ENCODE assay signal across 8 cellular contexts in the genomic region with DNA sequence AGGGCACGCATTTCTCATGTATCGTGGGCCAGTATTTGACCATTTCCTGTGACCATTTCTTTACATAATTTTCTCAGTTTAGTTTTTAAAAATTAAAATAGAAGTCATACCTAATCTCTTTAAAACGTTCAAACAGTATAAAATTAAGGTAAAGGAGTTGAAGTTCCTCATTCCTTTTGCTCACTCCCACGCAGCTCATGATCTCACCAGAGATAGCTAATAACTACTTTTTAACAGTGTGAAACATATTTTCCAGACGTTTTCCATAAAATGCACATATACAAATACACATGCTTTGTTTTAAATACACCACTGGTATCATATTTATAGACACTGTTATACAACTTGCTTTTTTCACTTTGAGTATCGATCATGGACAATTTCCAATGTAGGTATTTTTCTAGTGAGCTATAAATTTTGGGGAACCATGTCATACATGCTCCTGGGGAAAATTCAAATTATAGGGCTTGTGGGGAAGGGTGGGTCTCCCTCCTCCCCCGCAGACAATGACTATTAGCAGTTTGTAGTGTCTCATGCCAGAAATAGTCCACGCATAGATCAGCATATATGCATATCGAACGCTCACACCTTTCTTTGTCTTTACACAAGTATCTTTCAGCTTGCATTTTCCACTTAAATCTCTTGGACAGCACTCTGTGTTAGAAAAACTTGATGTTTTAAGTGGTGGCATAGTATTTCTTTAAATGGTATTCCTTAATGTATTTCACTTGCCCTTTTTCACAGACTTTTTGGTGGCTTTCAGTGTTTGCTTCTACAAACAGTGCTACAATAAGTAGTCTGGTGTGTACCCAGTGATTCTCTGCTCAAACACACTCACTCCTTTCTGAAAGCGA.
DNase-seq lines count a peak whose midpoint lies in the region; ATAC-seq, FAIRE-seq and TF ChIP-seq lines count a peak whose summit lies in the region.

No MANE protein-coding gene starts in this region.

- SMC1A ChIA-PET in GM12878 (lab: Charles Lee; ENCODE audit: uncharacterized antibody, unreplicated experiment): interaction anchor here (0.6 to 14.8 kb wide), 34 partner anchors 8 to 201 kb away, joined by 3 to 290 read pairs (median 4); no protein-coding TSS in a partner anchor

- H3K4me3 ChIP-seq in GM12878: peak overlapping the region; percentile 64; the same call in 1 of the 2 replicates
- peak overlapping the region; percentile 45 for H3K4me3 ChIP-seq in osteoblast (ENCODE audit: insufficient read depth, low read length)

- no peaks in the 10 kb centered on the region for H3K9me3 Mint-ChIP-seq in IgD-negative memory B cell

- no TSS peak for BruUV-seq in GM12878 (replicated peaks; lab: Mats Ljungman, UMichigan)

- H3K79me2 ChIP-seq in GM12878 (ENCODE audit: control insufficient read depth, insufficient read depth, low read length): no peaks in the 10 kb centered on the region; the same call in 1 of the 2 replicates
- H3K79me2 ChIP-seq in osteoblast (ENCODE audit: insufficient read depth, low read length): no peaks in the 10 kb centered on the region

- H3K36me3 Mint-ChIP-seq in IgD-negative memory B cell: no peaks in the 10 kb centered on the region

- H3K4me2 ChIP-seq in GM12878 (ENCODE audit: control insufficient read depth, insufficient read depth) (peak overlapping the region; percentile 85), osteoblast (ENCODE audit: insufficient read depth, low read length) (peak overlapping the region; percentile 72)

- no peak for TF ChIP-seq POLR2A in GM12878 (IDR thresholded peaks at IDR 0.05; ENCODE audit: low read depth, low read length)

- peaks cover 49 to 63% (median 61%) of the 10 kb centered on the region in 3 donors for H3K4me1 Mint-ChIP-seq in IgD-negative memory B cell

- no peak for TF ChIP-seq RAD21 in GM12878 (IDR thresholded peaks at IDR 0.05; ENCODE audit: insufficient read depth, low read depth, low read length)

- H2AFZ ChIP-seq in GM12878 (ENCODE audit: control insufficient read depth, low read depth, low read length): peak overlapping the region; percentile 79
- H2AFZ ChIP-seq in osteoblast (ENCODE audit: low read length): peak overlapping the region; percentile 85

- H3K27ac Mint-ChIP-seq in IgD-negative memory B cell: peak overlapping the region; percentile 81 to 96 (median 89)

- ATAC-seq in GM12878: peak; percentile 34
- no peak for ATAC-seq in HG02759 (IDR thresholded peaks at IDR 0.05; ENCODE audit: unreplicated experiment)
- ATAC-seq in HG02852 (IDR thresholded peaks at IDR 0.05; ENCODE audit: unreplicated experiment): no peak

- peak overlapping the region; percentile 86 for H3K27ac ChIP-seq in GM12878 (ENCODE audit: control insufficient read depth, insufficient read depth)
- H3K27ac ChIP-seq in osteoblast (ENCODE audit: low read depth, low read length): peak overlapping the region; percentile 84

- H3K36me3 ChIP-seq in GM12878 (ENCODE audit: control insufficient read depth in 2 of 2, insufficient read depth in 2 of 2, low read length in 1 of 2): no peaks in the 10 kb centered on the region
- no peaks in the 10 kb centered on the region for H3K36me3 ChIP-seq in osteoblast (ENCODE audit: insufficient read depth, low read length)

- 2% methylated on average over 11 of the region's 11 CpGs for WGBS in GM12878 (ENCODE audit: insufficient coverage, insufficient replicate concordance, low lambda C conversion rate, missing lambda C conversion rate)

- CTCF ChIA-PET in GM12878 (lab: Yijun Ruan, JAX): interaction anchor here (0.6 to 7.4 kb wide), 13 partner anchors 10 to 247 kb away, joined by 3 to 47 read pairs (median 5); no protein-coding TSS in a partner anchor

- DNase-seq in GM12878 (ENCODE audit: low read depth, low spot score): no peak
- no peak for DNase-seq in osteoblast (ENCODE audit: insufficient read length, low spot score, missing footprints)
- DNase-seq in frontal cortex (ENCODE audit: low spot score in 2 of 2): no peak
- no peak for DNase-seq in activated CD4-positive, CD25-positive, alpha-beta regulatory T cell treated with anti-CD3 and anti-CD28 coated beads, Interleukin-2, amount 50 U/mL, for 72 hours

- no peak for TF ChIP-seq EP300 in GM12878 (IDR thresholded peaks at IDR 0.05; ENCODE audit: borderline replicate concordance in 1 of 2, control insufficient read depth in 1 of 2, low read depth in 2 of 2, low read length in 2 of 2)

- RAD21 ChIA-PET in GM12878 (lab: Charles Lee; ENCODE audit: unreplicated experiment): interaction anchor here (0.8 to 3.5 kb wide), 24 partner anchors 9 to 193 kb away, joined by 3 to 37 read pairs (median 4); a partner anchor contains a TSS

- peak overlapping the region; percentile 70 for H3K9ac ChIP-seq in GM12878 (ENCODE audit: control insufficient read depth, insufficient read depth, low read length)

- intact Hi-C loops in GM12878 (cut with micrococcal nuclease; ENCODE audit: unreplicated experiment): loop anchor here (5.0 kb wide), 3 partner anchors 82 to 157 kb away; no protein-coding TSS in a partner anchor

- peak overlapping the region; percentile 78 to 94 (median 83) for H3K4me3 Mint-ChIP-seq in IgD-negative memory B cell

- H3K27me3 ChIP-seq in GM12878 (replicated peaks in 1 of 2; ENCODE audit: control insufficient read depth in 2 of 2, insufficient read depth in 2 of 2, low read length in 1 of 2) (no peaks in the 10 kb centered on the region), osteoblast (ENCODE audit: insufficient read depth, low read length) (no peaks in the 10 kb centered on the region)

- H3K27me3 Mint-ChIP-seq in IgD-negative memory B cell: peaks cover 1% of the 10 kb centered on the region

- in situ Hi-C loops in GM12878 (cut with MboI): loop anchor here (25.0 kb wide), 1 partner anchor 1552 kb away; a partner anchor contains a TSS

- H3K9me3 ChIP-seq in GM12878 (replicated peaks; ENCODE audit: control insufficient read depth, insufficient read depth, low read length) (no peaks in the 10 kb centered on the region; the same call in 2 of the 3 replicates), osteoblast (ENCODE audit: low read depth, low read length) (no peaks in the 10 kb centered on the region)

- H4K20me1 ChIP-seq in GM12878 (ENCODE audit: control insufficient read depth, insufficient read depth) (no peaks in the 10 kb centered on the region), osteoblast (ENCODE audit: insufficient read depth, low read length) (no peaks in the 10 kb centered on the region)

- peaks cover 56% of the 10 kb centered on the region for H3K4me1 ChIP-seq in GM12878 (ENCODE audit: control insufficient read depth, insufficient read depth, low read length)
- H3K4me1 ChIP-seq in osteoblast (ENCODE audit: insufficient read depth, low read length): peaks cover 53% of the 10 kb centered on the region

- POLR2A ChIA-PET in GM12878 (lab: Charles Lee): interaction anchor here (0.6 to 6.0 kb wide), 17 partner anchors 9 to 194 kb away, joined by 3 to 49 read pairs (median 3); no protein-coding TSS in a partner anchor

- TF ChIP-seq CTCF in GM12878 (IDR thresholded peaks at IDR 0.05 in 2 of 3, conservative IDR thresholded peaks at IDR 0.05 in 1 of 3; ENCODE audit: control insufficient read depth in 2 of 3, extremely low read depth in 1 of 3, insufficient read depth in 1 of 3, low read depth in 3 of 3, low read length in 3 of 3) (no peak), osteoblast (IDR thresholded peaks at IDR 0.05; ENCODE audit: extremely low read depth, low read depth, low read length) (no peak)

- FAIRE-seq in G401.6 (lab: Jason Lieb, UNC) (peak; percentile 11), GM12878 (lab: Jason Lieb, UNC) (no peak), frontal cortex (lab: Jason Lieb, UNC) (no peak)

TF ChIP-seq in GM12878, 131 proteins besides CTCF, POLR2A, EP300 and RAD21 (continues in another document):
- peak; percentile 55; the same call in 1 of the 2 replicates for TF ChIP-seq SREBF1 (IDR thresholded peaks at IDR 0.05; ENCODE audit: low read length)
- TF ChIP-seq EED (IDR thresholded peaks at IDR 0.05; ENCODE audit: low read depth): no peak
- peak; percentile 48; the same call in 1 of the 2 replicates for TF ChIP-seq NR2F1 (conservative IDR thresholded peaks at IDR 0.05)
- TF ChIP-seq SMARCA5 (IDR thresholded peaks at IDR 0.05): 0 out of 2 replicates have a peak, but pooled peaks have one; percentile 25
- TF ChIP-seq MEF2B (IDR thresholded peaks at IDR 0.05; ENCODE audit: partially characterized antibody, poor library complexity, severe bottlenecking): peak; percentile 81
- no peak for TF ChIP-seq FOXK2 (IDR thresholded peaks at IDR 0.05)
- TF ChIP-seq GATAD2B (conservative IDR thresholded peaks at IDR 0.05; ENCODE audit: low read depth): 0 out of 2 replicates have a peak, but pooled peaks have one; percentile 32
- 0 out of 2 replicates have a peak, but pooled peaks have one; percentile 3 for TF ChIP-seq CREB1 (IDR thresholded peaks at IDR 0.05; ENCODE audit: low read depth)
- peak in 1 of 2 experiments; percentile 32; a peak in 1 of 4 replicates for TF ChIP-seq IKZF2 (IDR thresholded peaks at IDR 0.05)
- TF ChIP-seq SPI1 (IDR thresholded peaks at IDR 0.05; ENCODE audit: borderline replicate concordance, insufficient read depth, low read depth, low read length): no peak
- TF ChIP-seq NFIC (IDR thresholded peaks at IDR 0.05; ENCODE audit: low read depth, low read length): peak; percentile 60
- peak; percentile 60 for TF ChIP-seq RUNX3 (IDR thresholded peaks at IDR 0.05; ENCODE audit: low read length)
- TF ChIP-seq CHD2 (IDR thresholded peaks at IDR 0.05; ENCODE audit: borderline replicate concordance, low read depth, low read length): no peak
